17 cellular contexts compared by ENCODE assay signal in genomic region chr11:69369945-69370344, GRCh38.
A peak's percentile ranks its signal among the peaks of the same experiment; 100 is the strongest.
DNase-seq lines count a peak whose midpoint lies in the region; ATAC-seq and TF ChIP-seq lines count a peak whose summit lies in the region.
"Had no signal": no experiment of that assay in that cellular context is flagged by ENCODE, and none has a peak within 500 bp of the region (broad histone marks: within the 10 kb centered on the region; RNA-seq: fewer than 3 reads in every experiment).

No MANE protein-coding gene starts in this region.

- H3K4me3 Mint-ChIP-seq in chondrocyte (ENCODE audit: unreplicated experiment): no peak overlapping the region
- H3K4me3 Mint-ChIP-seq in T-helper 2 cell treated with Interferon-gamma antibody and Interleukin-4, amounts not matched to agents 5 μg/mL and 100 μg/mL, for 36 hours: no peak overlapping the region
- H3K4me3 Mint-ChIP-seq: B cell; CD4-positive, alpha-beta T cell had no signal

- no peak overlapping the region for H3K27ac Mint-ChIP-seq in chondrocyte (ENCODE audit: unreplicated experiment)
- H3K27ac Mint-ChIP-seq in T-helper 2 cell treated with Interferon-gamma antibody and Interleukin-4, amounts not matched to agents 5 μg/mL and 100 μg/mL, for 36 hours: no peak overlapping the region
- H3K27ac Mint-ChIP-seq: B cell; CD4-positive, alpha-beta T cell; IgD-negative memory B cell had no signal

- ATAC-seq in left ventricle myocardium superior: no peak

- 90% methylated on average over 2 of the region's 2 CpGs for WGBS in esophagus muscularis mucosa
- 96 to 100% methylated on average over 2 of the region's 2 CpGs for WGBS in testis, 2 donors

- peaks cover 6% of the 10 kb centered on the region for H3K4me1 Mint-ChIP-seq in chondrocyte (ENCODE audit: low read depth)
- H3K4me1 Mint-ChIP-seq in T-helper 2 cell treated with Interferon-gamma antibody and Interleukin-4, amounts not matched to agents 5 μg/mL and 100 μg/mL, for 36 hours (ENCODE audit: low read depth): no peaks in the 10 kb centered on the region
- H3K4me1 Mint-ChIP-seq: B cell had no signal

- H3K27me3 ChIP-seq in esophagus muscularis mucosa: no peaks in the 10 kb centered on the region
- H3K27me3 ChIP-seq in testis: no peaks in the 10 kb centered on the region

- H3K36me3 Mint-ChIP-seq in chondrocyte (ENCODE audit: low read depth): no peaks in the 10 kb centered on the region
- H3K36me3 Mint-ChIP-seq in T-helper 2 cell treated with Interferon-gamma antibody and Interleukin-4, amounts not matched to agents 5 μg/mL and 100 μg/mL, for 36 hours (ENCODE audit: low read depth): no peaks in the 10 kb centered on the region
- H3K36me3 Mint-ChIP-seq: IgD-negative memory B cell had no signal

- no peak for TF ChIP-seq POLR2A in esophagus muscularis mucosa (IDR thresholded peaks at IDR 0.05; ENCODE audit: low read depth)
- no peak for TF ChIP-seq POLR2A in testis (IDR thresholded peaks at IDR 0.05)

- peaks cover 14% of the 10 kb centered on the region for H3K9me3 Mint-ChIP-seq in chondrocyte (ENCODE audit: low read depth)
- no peaks in the 10 kb centered on the region for H3K9me3 Mint-ChIP-seq in T-helper 2 cell treated with Interferon-gamma antibody and Interleukin-4, amounts not matched to agents 5 μg/mL and 100 μg/mL, for 36 hours

- TF ChIP-seq CTCF in chondrocyte (IDR thresholded peaks at IDR 0.05): no peak
- no peak for TF ChIP-seq CTCF in esophagus muscularis mucosa (IDR thresholded peaks at IDR 0.05)
- no peak for TF ChIP-seq CTCF in testis (IDR thresholded peaks at IDR 0.05)

- H3K4me1 ChIP-seq in esophagus muscularis mucosa (no peaks in the 10 kb centered on the region), testis (no peaks in the 10 kb centered on the region)

- H3K27me3 Mint-ChIP-seq in chondrocyte (ENCODE audit: low read depth): peaks cover 2% of the 10 kb centered on the region
- H3K27me3 Mint-ChIP-seq in T-helper 2 cell treated with Interferon-gamma antibody and Interleukin-4, amounts not matched to agents 5 μg/mL and 100 μg/mL, for 36 hours (ENCODE audit: low read depth): no peaks in the 10 kb centered on the region
- H3K27me3 Mint-ChIP-seq: CD4-positive, alpha-beta T cell had no signal

- no peaks in the 10 kb centered on the region for H3K36me3 ChIP-seq in esophagus muscularis mucosa
- H3K36me3 ChIP-seq in testis (ENCODE audit: low read depth, missing control alignments): no peaks in the 10 kb centered on the region

- intact Hi-C loops in cardiac septum (cut with DNase I): no loop called here
- intact Hi-C loops in left ventricle myocardium superior (cut with micrococcal nuclease): no loop called here
- intact Hi-C loops in esophagus muscularis mucosa (cut with DNase I): no loop called here
- intact Hi-C loops in testis (cut with DNase I; ENCODE audit: low total_unique reads): no loop called here

- H3K9me3 ChIP-seq in esophagus muscularis mucosa (peaks cover 0 to 10% (median 0%) of the 10 kb centered on the region in 4 donors), testis (no peaks in the 10 kb centered on the region)

- H3K4me3 ChIP-seq in esophagus muscularis mucosa (no peak overlapping the region), testis (no peak overlapping the region)

- DNase-seq in cardiac septum (ENCODE audit: low spot score): peak; percentile 39
- no peak for DNase-seq in left ventricle myocardium superior
- peak; percentile 52 for DNase-seq in chondrocyte (ENCODE audit: low spot score)
- peak; percentile 37 for DNase-seq in esophagus muscularis mucosa (ENCODE audit: extremely low spot score)
- DNase-seq in testis: peak; percentile 5
- no peak for DNase-seq in T-helper 2 cell treated with Interferon-gamma antibody and Interleukin-4, amounts not matched to agents 5 μg/mL and 100 μg/mL, for 36 hours (ENCODE audit: low spot score)
- DNase-seq in NK-92 (lab: John Stamatoyannopoulos, UW; ENCODE audit: unreplicated experiment): no peak
- DNase-seq: CD4-positive, alpha-beta T cell; HCEC 1CT; Kasumi-1; MM.1S; NCI-H1105; NCI-H1694; NCI-H2107; NCI-H2227 treated with DMSO at 0.1 percent for 48 hours had no signal

- no peak for TF ChIP-seq EP300 in esophagus muscularis mucosa (IDR thresholded peaks at IDR 0.05)

- H3K27ac ChIP-seq in esophagus muscularis mucosa (replicated peaks in 1 of 4): no peak overlapping the region
- H3K27ac ChIP-seq in testis: no peak overlapping the region

Comparison
In these comparisons a context has a peak if more than half of its experiments do, and no peak if none do; other contexts are left out.
1. DNase-seq: peak in cardiac septum (single experiment), chondrocyte (single experiment), esophagus muscularis mucosa (single experiment) and testis (single experiment); none in left ventricle myocardium superior (single experiment), T-helper 2 cell treated with Interferon-gamma antibody and Interleukin-4, amounts not matched to agents 5 μg/mL and 100 μg/mL, for 36 hours (single experiment) and NK-92 (single experiment).